ENCODE assay signal across 8 cellular contexts in genomic region chr10:62244785-62245595, GRCh38. TPM values are rescaled to one million over a fixed set of nuclear protein-coding genes. Genes with fewer than 3 reads are reported as not detected.
DNase-seq lines count a peak whose midpoint lies in the region; ATAC-seq, FAIRE-seq and TF ChIP-seq lines count a peak whose summit lies in the region.

No MANE protein-coding gene starts in this region.

- H3K9me3 Mint-ChIP-seq in activated CD8-positive, alpha-beta T cell treated with anti-CD3 and anti-CD28 coated beads, Interleukin-2, amount 10 ng/mL, durations not matched to agents 7 days and 5 days (ENCODE audit: insufficient read depth): no peaks in the 10 kb centered on the region

- H4K20me1 ChIP-seq in BLaER1: no peaks in the 10 kb centered on the region

- peaks cover 12% of the 10 kb centered on the region for H3K36me3 Mint-ChIP-seq in activated CD8-positive, alpha-beta T cell treated with anti-CD3 and anti-CD28 coated beads, Interleukin-2, amount 10 ng/mL, durations not matched to agents 7 days and 5 days (ENCODE audit: low read depth)

- peak; percentile 95 for FAIRE-seq in GM18507 (lab: Jason Lieb, UNC)

- H3K27ac Mint-ChIP-seq in activated CD8-positive, alpha-beta T cell treated with anti-CD3 and anti-CD28 coated beads, Interleukin-2, amount 10 ng/mL, durations not matched to agents 7 days and 5 days: peak overlapping the region; percentile 58

- CTCF ChIA-PET in activated CD8-positive, alpha-beta T cell treated with anti-CD3 and anti-CD28 coated beads, Interleukin-2, amount 10 ng/mL, durations not matched to agents 7 days and 5 days (lab: Charles Lee): interaction anchor here (0.7 to 6.7 kb wide), 52 partner anchors 9 to 517 kb away, joined by 3 to 253 read pairs (median 5); no protein-coding TSS in a partner anchor

- no peaks in the 10 kb centered on the region for H3K36me3 ChIP-seq in BLaER1
- no peaks in the 10 kb centered on the region for H3K36me3 ChIP-seq in neutrophil

- H3K4me1 ChIP-seq in BLaER1: peaks cover 55% of the 10 kb centered on the region
- H3K4me1 ChIP-seq in neutrophil (ENCODE audit: control insufficient read depth in 1 of 2, insufficient read depth in 1 of 2, low read depth in 1 of 2, low read length in 1 of 2): peaks cover 26 to 28% of the 10 kb centered on the region in 2 experiments

- H3K4me3 ChIP-seq in BLaER1 (no peak overlapping the region), fibroblast of mammary gland (ENCODE audit: control insufficient read depth, low read depth, low read length) (peak overlapping the region; percentile 8), neutrophil (ENCODE audit: low read depth in 1 of 2, low read length in 1 of 2) (no peak overlapping the region)

- DNase-seq in GM18507 (ENCODE audit: extremely low spot score, insufficient read length, low read depth): no peak
- peak; percentile 38 for DNase-seq in NCI-H226
- peak; percentile 77 for DNase-seq in activated CD8-positive, alpha-beta T cell treated with anti-CD3 and anti-CD28 coated beads, Interleukin-2, amount 10 ng/mL, durations not matched to agents 7 days and 5 days
- DNase-seq in fibroblast of mammary gland (ENCODE audit: low read depth): peak; percentile 84
- no peak for DNase-seq in islet precursor cell

- ATAC-seq in HG03039 (IDR thresholded peaks at IDR 0.05; ENCODE audit: unreplicated experiment): peak; percentile 56
- peak; percentile 85 for ATAC-seq in activated CD8-positive, alpha-beta T cell treated with anti-CD3 and anti-CD28 coated beads, Interleukin-2, amount 10 ng/mL, durations not matched to agents 7 days and 5 days

- peak overlapping the region; percentile 65 for H3K4me2 ChIP-seq in BLaER1

- POLR2A ChIA-PET in activated CD8-positive, alpha-beta T cell treated with anti-CD3 and anti-CD28 coated beads, Interleukin-2, amount 10 ng/mL, durations not matched to agents 7 days and 5 days (lab: Charles Lee): interaction anchor here (0.5 to 1.5 kb wide), 12 partner anchors 61 to 495 kb away, joined by 3 to 13 read pairs (median 4); partner anchors contain the start of gene ARID5B

- H3K27me3 Mint-ChIP-seq in activated CD8-positive, alpha-beta T cell treated with anti-CD3 and anti-CD28 coated beads, Interleukin-2, amount 10 ng/mL, durations not matched to agents 7 days and 5 days (ENCODE audit: low read depth): no peaks in the 10 kb centered on the region

- H3K27ac ChIP-seq in BLaER1 (peak overlapping the region; percentile 66), neutrophil (no peak overlapping the region)

- H3K9ac ChIP-seq in BLaER1: peak overlapping the region; percentile 30; the same call in 1 of the 2 replicates

- H3K9me3 ChIP-seq in BLaER1: no peaks in the 10 kb centered on the region; the same call in 1 of the 2 replicates
- H3K9me3 ChIP-seq in neutrophil: no peaks in the 10 kb centered on the region

- peaks cover 35% of the 10 kb centered on the region for H3K4me1 Mint-ChIP-seq in activated CD8-positive, alpha-beta T cell treated with anti-CD3 and anti-CD28 coated beads, Interleukin-2, amount 10 ng/mL, durations not matched to agents 7 days and 5 days (ENCODE audit: low read depth)

- no peak overlapping the region for H3K4me3 Mint-ChIP-seq in activated CD8-positive, alpha-beta T cell treated with anti-CD3 and anti-CD28 coated beads, Interleukin-2, amount 10 ng/mL, durations not matched to agents 7 days and 5 days

- TF ChIP-seq CTCF in fibroblast of mammary gland (conservative IDR thresholded peaks at IDR 0.05; ENCODE audit: control insufficient read depth, insufficient read depth, low read depth, low read length): peak; percentile 98
- TF ChIP-seq CTCF in neutrophil (IDR thresholded peaks at IDR 0.05): peak; percentile 59

- no peaks in the 10 kb centered on the region for H3K27me3 ChIP-seq in BLaER1
- no peaks in the 10 kb centered on the region for H3K27me3 ChIP-seq in neutrophil

RNA-seq across cellular contexts. Expression of gene RTKN2, which starts 23.7 kb away (rescaled TPM):
- 1 to 10 TPM; 2.2 to 2.6 TPM for total RNA-seq in activated CD8-positive, alpha-beta T cell treated with anti-CD3 and anti-CD28 coated beads, Interleukin-2, amount 10 ng/mL, durations not matched to agents 7 days and 5 days

Comparison
In these comparisons a context has a peak if more than half of its experiments do, and no peak if none do; other contexts are left out.
1. DNase-seq: peak in NCI-H226 (single experiment), activated CD8-positive, alpha-beta T cell treated with anti-CD3 and anti-CD28 coated beads, Interleukin-2, amount 10 ng/mL, durations not matched to agents 7 days and 5 days (single experiment) and fibroblast of mammary gland (single experiment); none in GM18507 (single experiment) and islet precursor cell (single experiment).